Comparison of ENCODE assay signal across 9 cellular contexts in the genomic region with DNA sequence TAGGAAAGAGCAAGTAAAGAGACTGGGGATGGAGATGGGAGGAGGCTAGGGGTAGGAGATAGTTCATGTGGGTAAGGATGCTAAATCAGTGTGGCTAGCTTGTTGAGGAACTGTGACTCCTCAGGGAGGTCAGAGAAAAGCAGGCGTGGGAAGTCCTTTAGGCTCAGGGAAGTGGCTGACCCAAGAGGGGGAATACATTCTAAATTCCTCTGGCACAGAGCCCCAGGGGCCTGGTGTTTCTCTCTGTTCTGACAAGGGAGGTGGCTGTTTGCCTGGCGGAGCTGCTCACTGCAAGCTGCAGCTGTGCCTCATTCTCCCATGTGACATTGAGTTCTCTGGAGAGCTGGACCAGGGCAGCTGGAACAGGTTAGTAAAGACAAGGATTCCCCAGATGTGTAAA.
A peak's percentile ranks its signal among the peaks of the same experiment; 100 is the strongest.
DNase-seq lines count a peak whose midpoint lies in the region; ATAC-seq and TF ChIP-seq lines count a peak whose summit lies in the region.
"Had no signal": no experiment of that assay in that cellular context is flagged by ENCODE, and none has a peak within 500 bp of the region (broad histone marks: within the 10 kb centered on the region; RNA-seq: fewer than 3 reads in every experiment).

No MANE protein-coding gene starts in this region.

- H3K27me3 Mint-ChIP-seq in effector memory CD8-positive, alpha-beta T cell: no peaks in the 10 kb centered on the region
- no peaks in the 10 kb centered on the region for H3K27me3 Mint-ChIP-seq in CD14-positive monocyte (ENCODE audit: low read depth in 3 of 3)

- DNase-seq in AG04450 (ENCODE audit: low read depth, low spot score): peak; percentile 78
- DNase-seq in MG63: peak; percentile 7
- DNase-seq in effector memory CD8-positive, alpha-beta T cell: no peak
- no peak for DNase-seq in cerebellum (ENCODE audit: low spot score)
- DNase-seq in CD14-positive monocyte (ENCODE audit: low spot score): no peak
- no peak for DNase-seq in cerebellar cortex (ENCODE audit: low spot score)
- no peak for DNase-seq in DMS153 (lab: John Stamatoyannopoulos, UW)
- DNase-seq: occipital lobe had no signal

- POLR2A ChIA-PET in AG04450 (lab: Yijun Ruan, JAX): interaction anchor here (0.7 to 2.2 kb wide), 14 partner anchors 22 to 158 kb away, joined by 3 to 16 read pairs (median 6); partner anchors contain the start of gene SLC38A2

- H3K27me3 ChIP-seq in AG04450 (ENCODE audit: control insufficient read depth, insufficient read depth, low read length) (no peaks in the 10 kb centered on the region), MG63 (no peaks in the 10 kb centered on the region), muscle layer of colon (ENCODE audit: control insufficient read depth in 1 of 2, insufficient read depth in 2 of 2, low read length in 2 of 2) (no peaks in the 10 kb centered on the region)

- no peak for ATAC-seq in effector memory CD8-positive, alpha-beta T cell (replicated peaks)

- CTCF ChIA-PET in AG04450 (lab: Charles Lee): interaction anchor here (0.9 to 2.2 kb wide), 3 partner anchors 14 to 137 kb away, joined by 3 to 8 read pairs (median 7); no protein-coding TSS in a partner anchor

- no peak for TF ChIP-seq CTCF in AG04450 (IDR thresholded peaks at IDR 0.05; ENCODE audit: low read depth, low read length)
- no peak for TF ChIP-seq CTCF in CD14-positive monocyte (IDR thresholded peaks at IDR 0.05)

- peak overlapping the region; percentile 54 for H3K4me3 ChIP-seq in AG04450 (ENCODE audit: low read depth, low read length)
- no peak overlapping the region for H3K4me3 ChIP-seq in MG63
- H3K4me3 ChIP-seq in muscle layer of colon (ENCODE audit: low read depth in 1 of 2, low read length in 2 of 2): no peak overlapping the region

- no peaks in the 10 kb centered on the region for H3K36me3 ChIP-seq in MG63
- no peaks in the 10 kb centered on the region for H3K36me3 ChIP-seq in muscle layer of colon (ENCODE audit: insufficient read depth, low read length)

- peaks cover 31% of the 10 kb centered on the region for H3K4me1 ChIP-seq in muscle layer of colon (ENCODE audit: insufficient read depth, low read length)

- no peak overlapping the region for H3K9ac ChIP-seq in muscle layer of colon (ENCODE audit: low read length)

- no peak overlapping the region for H3K4me3 Mint-ChIP-seq in effector memory CD8-positive, alpha-beta T cell
- no peak overlapping the region for H3K4me3 Mint-ChIP-seq in CD14-positive monocyte

- no peaks in the 10 kb centered on the region for H3K9me3 Mint-ChIP-seq in effector memory CD8-positive, alpha-beta T cell
- peaks cover 0 to 11% (median 4%) of the 10 kb centered on the region in 7 donors for H3K9me3 Mint-ChIP-seq in CD14-positive monocyte

- intact Hi-C loops in CD14-positive monocyte (cut with micrococcal nuclease): no loop called here

- H3K27ac ChIP-seq in AG04450 (ENCODE audit: low read depth, low read length) (peak overlapping the region; percentile 97), muscle layer of colon (ENCODE audit: low read depth, low read length) (peak overlapping the region; percentile 53)

- peaks cover 4% of the 10 kb centered on the region for H3K36me3 Mint-ChIP-seq in effector memory CD8-positive, alpha-beta T cell (ENCODE audit: insufficient read depth)
- H3K36me3 Mint-ChIP-seq in CD14-positive monocyte: peaks cover 4 to 5% of the 10 kb centered on the region in 2 donors

- no peaks in the 10 kb centered on the region for H3K9me3 ChIP-seq in AG04450 (ENCODE audit: control insufficient read depth, insufficient read depth, low read length)
- no peaks in the 10 kb centered on the region for H3K9me3 ChIP-seq in MG63
- no peaks in the 10 kb centered on the region for H3K9me3 ChIP-seq in muscle layer of colon (ENCODE audit: low read length)

- H3K4me1 Mint-ChIP-seq in effector memory CD8-positive, alpha-beta T cell (ENCODE audit: low read depth in 2 of 2): peaks cover 7 to 15% of the 10 kb centered on the region in 2 donors
- peaks cover 8% of the 10 kb centered on the region for H3K4me1 Mint-ChIP-seq in CD14-positive monocyte

- peak overlapping the region; percentile 81 to 84 for H3K27ac Mint-ChIP-seq in effector memory CD8-positive, alpha-beta T cell
- no peak overlapping the region for H3K27ac Mint-ChIP-seq in CD14-positive monocyte

Comparison
In these comparisons a context has a peak if more than half of its experiments do, and no peak if none do; other contexts are left out.
1. DNase-seq: peak in AG04450 (single experiment) and MG63 (single experiment); none in effector memory CD8-positive, alpha-beta T cell (0 of 3), cerebellum (single experiment), CD14-positive monocyte (single experiment), cerebellar cortex (single experiment) and DMS153 (single experiment).
2. H3K27ac Mint-ChIP-seq: peak in effector memory CD8-positive, alpha-beta T cell (2 of 2); none in CD14-positive monocyte (0 of 7).